In the genomic region with DNA sequence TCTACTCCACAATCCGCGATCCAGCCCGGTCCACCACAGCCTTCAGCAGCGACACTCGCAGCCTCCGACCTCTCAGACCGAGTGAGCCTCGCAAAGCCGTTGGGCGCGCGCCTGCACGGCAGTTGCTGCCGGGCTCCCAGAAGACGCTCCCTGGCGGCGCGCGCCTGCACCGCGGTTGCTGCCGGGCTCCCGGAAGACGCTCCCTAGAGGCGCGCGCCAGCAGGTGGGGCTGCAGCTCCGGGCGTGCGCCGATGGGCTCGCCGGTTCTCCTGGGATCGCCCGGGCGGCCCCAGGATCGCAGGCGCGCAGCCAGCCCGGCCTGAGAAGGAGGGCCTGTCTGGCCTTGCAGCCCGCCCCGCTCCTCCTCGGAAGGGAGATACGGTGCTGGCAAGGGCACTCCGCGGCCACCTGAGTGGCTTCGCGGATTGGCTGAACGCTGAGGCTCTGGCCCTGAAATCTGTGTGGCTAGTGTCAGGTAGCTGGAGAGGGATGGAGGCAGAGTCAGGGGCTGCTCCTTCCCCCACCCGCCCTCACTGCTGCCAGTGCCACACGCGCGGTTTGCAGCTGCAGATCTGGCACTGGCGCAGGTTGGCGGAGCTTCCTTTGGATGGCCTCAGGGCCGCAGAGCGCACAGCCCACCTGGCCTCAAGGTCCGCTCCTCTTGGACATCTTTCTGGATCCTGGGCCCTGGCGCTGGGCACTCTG, we compare ENCODE assay signal across 8 cellular contexts.
DNase-seq lines count a peak whose midpoint lies in the region; ATAC-seq and TF ChIP-seq lines count a peak whose summit lies in the region.
"Not testable (repeated sequence)": the region's sequence is repeated elsewhere in the genome, so short reads cannot be mapped to it uniquely, and the experiment has no call there.

No MANE protein-coding gene starts in this region.

- not testable (repeated sequence) for TF ChIP-seq CTCF in Calu3 (IDR thresholded peaks at IDR 0.05; ENCODE audit: unreplicated experiment)
- peak; percentile 25 for TF ChIP-seq CTCF in GM20000 (IDR thresholded peaks at IDR 0.05; ENCODE audit: extremely low read depth, missing control alignments)

- not testable (repeated sequence) for H3K9me3 Mint-ChIP-seq in Calu3 (ENCODE audit: low read depth, unreplicated experiment); activated naive CD4-positive, alpha-beta T cell treated with anti-CD3 and anti-CD28 coated beads for 36 hours; naive B cell

- H3K27ac Mint-ChIP-seq in Calu3 (ENCODE audit: unreplicated experiment); activated naive CD4-positive, alpha-beta T cell treated with anti-CD3 and anti-CD28 coated beads for 36 hours; naive B cell: not testable (repeated sequence)

- CTCF ChIA-PET in Calu3 (lab: Charles Lee); activated naive CD4-positive, alpha-beta T cell treated with anti-CD3 and anti-CD28 coated beads for 36 hours (lab: Charles Lee): not testable (repeated sequence)

- peak; percentile 7 for DNase-seq in Calu3
- not testable (repeated sequence) for DNase-seq in GM20000 (ENCODE audit: low spot score); naive B cell
- DNase-seq in RPMI7951 (ENCODE audit: low read depth), result peak; percentile 39
- peak; percentile 59 for DNase-seq in activated naive CD4-positive, alpha-beta T cell treated with anti-CD3 and anti-CD28 coated beads for 36 hours
- peak; percentile 7 for DNase-seq in fibroblast of peridontal ligament (ENCODE audit: extremely low read depth)
- DNase-seq in stimulated activated CD8-positive, alpha-beta memory T cell treated with anti-CD3 and anti-CD28 coated beads, Interleukin-15, amount 100 ng/mL, for 48 hours (ENCODE audit: low read depth in 2 of 2), result peak; percentile 36 to 38

- ATAC-seq in HG03097 (IDR thresholded peaks at IDR 0.05; ENCODE audit: low FRiP score, unreplicated experiment) (peak; percentile 97), naive B cell (ENCODE audit: low read depth in 2 of 2) (peak; percentile 75 to 99)

- intact Hi-C loops in Calu3 (cut with micrococcal nuclease; ENCODE audit: unreplicated experiment); activated naive CD4-positive, alpha-beta T cell treated with anti-CD3 and anti-CD28 coated beads for 36 hours (cut with micrococcal nuclease): not testable (repeated sequence)

- H3K27me3 Mint-ChIP-seq in Calu3 (ENCODE audit: unreplicated experiment); activated naive CD4-positive, alpha-beta T cell treated with anti-CD3 and anti-CD28 coated beads for 36 hours (ENCODE audit: low read depth); naive B cell: not testable (repeated sequence)

- H3K36me3 Mint-ChIP-seq in Calu3 (ENCODE audit: insufficient read depth, unreplicated experiment); activated naive CD4-positive, alpha-beta T cell treated with anti-CD3 and anti-CD28 coated beads for 36 hours (ENCODE audit: low read depth); naive B cell: not testable (repeated sequence)

- not testable (repeated sequence) for H3K4me3 Mint-ChIP-seq in Calu3 (ENCODE audit: low read depth, unreplicated experiment); activated naive CD4-positive, alpha-beta T cell treated with anti-CD3 and anti-CD28 coated beads for 36 hours
- H3K4me3 Mint-ChIP-seq in naive B cell, result peak overlapping the region in 2 of 8 donors; percentile 23 to 49

- not testable (repeated sequence) for H3K4me1 Mint-ChIP-seq in Calu3 (ENCODE audit: low read depth, unreplicated experiment); activated naive CD4-positive, alpha-beta T cell treated with anti-CD3 and anti-CD28 coated beads for 36 hours (ENCODE audit: low read depth); naive B cell

- BruUV-seq in Calu3 (replicated peaks; lab: Mats Ljungman, UMichigan), result not testable (repeated sequence)
